Comparison of ENCODE assay signal across 16 cellular contexts in the genomic region with DNA sequence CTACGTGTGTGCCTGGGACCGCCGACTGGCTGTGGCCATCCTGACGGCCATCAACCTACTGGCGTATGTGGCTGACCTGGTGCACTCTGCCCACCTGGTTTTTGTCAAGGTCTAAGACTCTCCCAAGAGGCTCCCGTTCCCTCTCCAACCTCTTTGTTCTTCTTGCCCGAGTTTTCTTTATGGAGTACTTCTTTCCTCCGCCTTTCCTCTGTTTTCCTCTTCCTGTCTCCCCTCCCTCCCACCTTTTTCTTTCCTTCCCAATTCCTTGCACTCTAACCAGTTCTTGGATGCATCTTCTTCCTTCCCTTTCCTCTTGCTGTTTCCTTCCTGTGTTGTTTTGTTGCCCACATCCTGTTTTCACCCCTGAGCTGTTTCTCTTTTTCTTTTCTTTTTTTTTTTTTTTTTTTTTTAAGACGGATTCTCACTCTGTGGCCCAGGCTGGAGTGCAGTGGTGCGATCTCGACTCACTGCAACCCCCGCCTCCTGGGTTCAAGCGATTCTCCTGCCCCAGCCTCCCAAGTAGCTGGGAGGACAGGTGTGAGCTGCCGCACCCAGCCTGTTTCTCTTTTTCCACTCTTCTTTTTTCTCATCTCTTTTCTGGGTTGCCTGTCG. TPM values are rescaled to one million over a fixed set of nuclear protein-coding genes. Genes with fewer than 3 reads are reported as not detected.
DNase-seq lines count a peak whose midpoint lies in the region; ATAC-seq and TF ChIP-seq lines count a peak whose summit lies in the region.
"Had no signal": no experiment of that assay in that cellular context is flagged by ENCODE, and none has a peak within 500 bp of the region (broad histone marks: within the 10 kb centered on the region; RNA-seq: fewer than 3 reads in every experiment).

No MANE protein-coding gene starts in this region.

- CTCF ChIA-PET in activated naive CD4-positive, alpha-beta T cell treated with anti-CD3 and anti-CD28 coated beads for 36 hours (lab: Charles Lee) = no interaction called here
- CTCF ChIA-PET in activated CD4-positive, alpha-beta memory T cell treated with anti-CD3 and anti-CD28 coated beads for 36 hours (lab: Charles Lee) = interaction anchor here (0.6 to 0.8 kb wide), 2 partner anchors 31 to 149 kb away, joined by 3 to 4 read pairs; no protein-coding TSS in a partner anchor

- H3K4me3 ChIP-seq in endodermal cell (ENCODE audit: low read length) = peak overlapping the region; percentile 45
- H3K4me3 ChIP-seq: lower lobe of right lung, thoracic aorta had no signal

- H3K4me1 Mint-ChIP-seq in activated naive CD4-positive, alpha-beta T cell treated with anti-CD3 and anti-CD28 coated beads for 36 hours (ENCODE audit: low read depth) = peaks cover 72% of the 10 kb centered on the region
- H3K4me1 Mint-ChIP-seq in activated CD4-positive, alpha-beta memory T cell treated with anti-CD3 and anti-CD28 coated beads for 36 hours (ENCODE audit: low read depth) = peaks cover 58% of the 10 kb centered on the region
- H3K4me1 Mint-ChIP-seq in endodermal cell = peaks cover 13% of the 10 kb centered on the region
- peaks cover 68% of the 10 kb centered on the region for H3K4me1 Mint-ChIP-seq in stimulated activated naive CD8-positive, alpha-beta T cell treated with anti-CD3 and anti-CD28 coated beads, Interleukin-15, amount 100 ng/mL, for 72 hours

- H3K4me3 Mint-ChIP-seq in activated naive CD4-positive, alpha-beta T cell treated with anti-CD3 and anti-CD28 coated beads for 36 hours = peak overlapping the region; percentile 23
- peak overlapping the region; percentile 4 for H3K4me3 Mint-ChIP-seq in activated CD4-positive, alpha-beta memory T cell treated with anti-CD3 and anti-CD28 coated beads for 36 hours
- no peak overlapping the region for H3K4me3 Mint-ChIP-seq in endodermal cell
- H3K4me3 Mint-ChIP-seq in stimulated activated naive CD8-positive, alpha-beta T cell treated with anti-CD3 and anti-CD28 coated beads, Interleukin-15, amount 100 ng/mL, for 72 hours = peak overlapping the region; percentile 63 to 72

- H3K27me3 ChIP-seq in endodermal cell (ENCODE audit: control insufficient read depth, insufficient read depth, low read length, poor library complexity, severe bottlenecking) = no peaks in the 10 kb centered on the region

- POLR2A ChIA-PET in activated CD4-positive, alpha-beta memory T cell treated with anti-CD3 and anti-CD28 coated beads for 36 hours (lab: Charles Lee) = interaction anchor here (0.7 kb wide), 1 partner anchor 10 kb away, joined by 3 read pairs; no protein-coding TSS in a partner anchor

- no peaks in the 10 kb centered on the region for H3K9me3 ChIP-seq in endodermal cell (ENCODE audit: control insufficient read depth, low read length)
- H3K9me3 ChIP-seq: lower lobe of right lung, thoracic aorta had no signal

- 94 to 95% methylated on average over 12 to 15 of the region's 15 CpGs for WGBS in endodermal cell (ENCODE audit: insufficient coverage in 1 of 2, insufficient read length in 1 of 2), 2 experiments

- peak overlapping the region; percentile 62 for H3K27ac Mint-ChIP-seq in activated naive CD4-positive, alpha-beta T cell treated with anti-CD3 and anti-CD28 coated beads for 36 hours
- H3K27ac Mint-ChIP-seq in activated CD4-positive, alpha-beta memory T cell treated with anti-CD3 and anti-CD28 coated beads for 36 hours = peak overlapping the region; percentile 71
- peak overlapping the region; percentile 48 for H3K27ac Mint-ChIP-seq in endodermal cell
- peak overlapping the region; percentile 50 to 91 for H3K27ac Mint-ChIP-seq in stimulated activated naive CD8-positive, alpha-beta T cell treated with anti-CD3 and anti-CD28 coated beads, Interleukin-15, amount 100 ng/mL, for 72 hours

- H3K9ac ChIP-seq in endodermal cell (ENCODE audit: extremely low read depth, low read length, poor library complexity, severe bottlenecking) = no peak overlapping the region
- H3K9ac ChIP-seq: parathyroid adenoma had no signal

- intact Hi-C loops in activated naive CD4-positive, alpha-beta T cell treated with anti-CD3 and anti-CD28 coated beads for 36 hours (cut with micrococcal nuclease) = no loop called here
- intact Hi-C loops in activated CD4-positive, alpha-beta memory T cell treated with anti-CD3 and anti-CD28 coated beads for 36 hours (cut with micrococcal nuclease) = no loop called here

- no peak for ATAC-seq in stimulated activated naive CD8-positive, alpha-beta T cell treated with anti-CD3 and anti-CD28 coated beads, Interleukin-15, amount 100 ng/mL, for 72 hours
- ATAC-seq in GM18498 (IDR thresholded peaks at IDR 0.05; ENCODE audit: unreplicated experiment) (no peak), HG02852 (IDR thresholded peaks at IDR 0.05; ENCODE audit: unreplicated experiment) (no peak)
- ATAC-seq: lower lobe of right lung had no signal

- H3K36me3 Mint-ChIP-seq in activated naive CD4-positive, alpha-beta T cell treated with anti-CD3 and anti-CD28 coated beads for 36 hours (ENCODE audit: low read depth) = peaks cover 13% of the 10 kb centered on the region
- peaks cover 18% of the 10 kb centered on the region for H3K36me3 Mint-ChIP-seq in activated CD4-positive, alpha-beta memory T cell treated with anti-CD3 and anti-CD28 coated beads for 36 hours
- peaks cover 36% of the 10 kb centered on the region for H3K36me3 Mint-ChIP-seq in endodermal cell (ENCODE audit: low read depth)

- no peaks in the 10 kb centered on the region for H3K4me1 ChIP-seq in endodermal cell (ENCODE audit: control insufficient read depth, insufficient read depth, low read length)

- no peaks in the 10 kb centered on the region for H3K9me3 Mint-ChIP-seq in activated naive CD4-positive, alpha-beta T cell treated with anti-CD3 and anti-CD28 coated beads for 36 hours
- no peaks in the 10 kb centered on the region for H3K9me3 Mint-ChIP-seq in activated CD4-positive, alpha-beta memory T cell treated with anti-CD3 and anti-CD28 coated beads for 36 hours
- no peaks in the 10 kb centered on the region for H3K9me3 Mint-ChIP-seq in endodermal cell
- no peaks in the 10 kb centered on the region for H3K9me3 Mint-ChIP-seq in stimulated activated naive CD8-positive, alpha-beta T cell treated with anti-CD3 and anti-CD28 coated beads, Interleukin-15, amount 100 ng/mL, for 72 hours

- no peaks in the 10 kb centered on the region for H3K27me3 Mint-ChIP-seq in activated naive CD4-positive, alpha-beta T cell treated with anti-CD3 and anti-CD28 coated beads for 36 hours (ENCODE audit: low read depth)
- H3K27me3 Mint-ChIP-seq in activated CD4-positive, alpha-beta memory T cell treated with anti-CD3 and anti-CD28 coated beads for 36 hours = no peaks in the 10 kb centered on the region
- H3K27me3 Mint-ChIP-seq in endodermal cell (ENCODE audit: insufficient read depth) = no peaks in the 10 kb centered on the region
- H3K27me3 Mint-ChIP-seq in stimulated activated naive CD8-positive, alpha-beta T cell treated with anti-CD3 and anti-CD28 coated beads, Interleukin-15, amount 100 ng/mL, for 72 hours = no peaks in the 10 kb centered on the region

- no peak for DNase-seq in activated naive CD4-positive, alpha-beta T cell treated with anti-CD3 and anti-CD28 coated beads for 36 hours
- no peak for DNase-seq in activated naive CD4-positive, alpha-beta T cell treated with anti-CD3 and anti-CD28 coated beads, Interleukin-2, amount 50 U/mL, for 16 hours
- no peak for DNase-seq in activated CD4-positive, alpha-beta memory T cell treated with anti-CD3 and anti-CD28 coated beads for 36 hours
- DNase-seq in endodermal cell = no peak
- DNase-seq in stimulated activated naive CD8-positive, alpha-beta T cell treated with anti-CD3 and anti-CD28 coated beads, Interleukin-15, amount 100 ng/mL, for 72 hours = no peak
- DNase-seq in activated effector memory CD4-positive, alpha-beta T cell treated with anti-CD3 and anti-CD28 coated beads, Interleukin-2, amount 50 U/mL, for 16 hours = no peak
- DNase-seq: DMS79 treated with DMSO at 0.1 percent for 48 hours, lower lobe of right lung, NCI-H1436, NCI-H526 treated with DMSO at 0.1 percent for 48 hours, RPMI8226 had no signal

- peaks cover 47% of the 10 kb centered on the region for H3K36me3 ChIP-seq in endodermal cell (ENCODE audit: control insufficient read depth, insufficient read depth, low read length)

- TF ChIP-seq CTCF in endodermal cell (conservative IDR thresholded peaks at IDR 0.05) = no peak

- no peak overlapping the region for H3K27ac ChIP-seq in endodermal cell (ENCODE audit: low read depth, low read length)
- H3K27ac ChIP-seq: lower lobe of right lung, parathyroid adenoma, thoracic aorta had no signal

RNA-seq across cellular contexts. Expression of a gene that starts 6.8 kb away (rescaled TPM):
- total RNA-seq in activated naive CD4-positive, alpha-beta T cell treated with anti-CD3 and anti-CD28 coated beads for 36 hours = 10 to 100 TPM; 13.6 to 13.9 TPM
- 10 to 100 TPM; 40.3 to 45.5 TPM for total RNA-seq in activated CD4-positive, alpha-beta memory T cell treated with anti-CD3 and anti-CD28 coated beads for 36 hours
- total RNA-seq in endodermal cell = 100 to 1,000 TPM; 112 to 157 TPM
- polyA plus RNA-seq in endodermal cell (2013, experiment 1 of 2) = 65.5 TPM
- 69.2 TPM for polyA plus RNA-seq in endodermal cell (2013, experiment 2 of 2)

RNA-seq across cellular contexts. Expression of a gene that starts 7.5 kb away (rescaled TPM):
- total RNA-seq in activated naive CD4-positive, alpha-beta T cell treated with anti-CD3 and anti-CD28 coated beads for 36 hours = not detected
- total RNA-seq in activated CD4-positive, alpha-beta memory T cell treated with anti-CD3 and anti-CD28 coated beads for 36 hours = not detected
- total RNA-seq in endodermal cell = 1 to 10 TPM; 2.7 to 5.6 TPM
- 10.6 TPM for polyA plus RNA-seq in endodermal cell (2013, experiment 1 of 2)
- 8.2 TPM for polyA plus RNA-seq in endodermal cell (2013, experiment 2 of 2)
- total RNA-seq: activated CD8-positive, alpha-beta memory T cell treated with anti-CD3 and anti-CD28 coated beads for 36 hours; lower lobe of right lung; thoracic aorta had no signal

RNA-seq across cellular contexts. Expression of a gene that starts 34.6 kb away (rescaled TPM):
- total RNA-seq in activated naive CD4-positive, alpha-beta T cell treated with anti-CD3 and anti-CD28 coated beads for 36 hours = not detected
- not detected for total RNA-seq in activated CD4-positive, alpha-beta memory T cell treated with anti-CD3 and anti-CD28 coated beads for 36 hours
- 1 to 10 TPM; 2.7 to 3.4 TPM for total RNA-seq in endodermal cell
- 48.2 TPM for polyA plus RNA-seq in endodermal cell (2013, experiment 1 of 2)
- polyA plus RNA-seq in endodermal cell (2013, experiment 2 of 2) = 46.4 TPM
- total RNA-seq: activated CD8-positive, alpha-beta memory T cell treated with anti-CD3 and anti-CD28 coated beads for 36 hours; lower lobe of right lung; thoracic aorta had no signal

RNA-seq across cellular contexts. Expression of a gene that starts 50.4 kb away (rescaled TPM):
- total RNA-seq in activated naive CD4-positive, alpha-beta T cell treated with anti-CD3 and anti-CD28 coated beads for 36 hours = not detected
- not detected for total RNA-seq in activated CD4-positive, alpha-beta memory T cell treated with anti-CD3 and anti-CD28 coated beads for 36 hours
- total RNA-seq in endodermal cell = 1 to 10 TPM in 1 of 2 donors, under 1 TPM in 1; 0.20 to 2.6 TPM
- polyA plus RNA-seq in endodermal cell (2013, experiment 1 of 2) = 0.46 TPM
- polyA plus RNA-seq in endodermal cell (2013, experiment 2 of 2) = 0.58 TPM
- total RNA-seq: activated CD8-positive, alpha-beta memory T cell treated with anti-CD3 and anti-CD28 coated beads for 36 hours had no signal
